In genomic region chr1:198549863-198550262, GRCh38 we compare ENCODE assay signal across 10 cellular contexts. TPM values are rescaled to one million over a fixed set of nuclear protein-coding genes. Genes with fewer than 3 reads are reported as not detected.
DNase-seq lines count a peak whose midpoint lies in the region; ATAC-seq and TF ChIP-seq lines count a peak whose summit lies in the region.
"Had no signal": no experiment of that assay in that cellular context is flagged by ENCODE, and none has a peak within 500 bp of the region (broad histone marks: within the 10 kb centered on the region; RNA-seq: fewer than 3 reads in every experiment).

No MANE protein-coding gene starts in this region.

- no peak overlapping the region for H3K27ac ChIP-seq in breast epithelium

- TF ChIP-seq POLR2A in breast epithelium (IDR thresholded peaks at IDR 0.05): no peak

- intact Hi-C loops in breast epithelium (cut with DNase I; ENCODE audit: low total_unique reads): loop anchor here (2.0 to 10.0 kb wide), 2 partner anchors 77 to 885 kb away; no protein-coding TSS in a partner anchor

- no peaks in the 10 kb centered on the region for H3K9me3 ChIP-seq in breast epithelium

- H3K4me1 ChIP-seq in breast epithelium: no peaks in the 10 kb centered on the region

- ATAC-seq in GM18907 (IDR thresholded peaks at IDR 0.05; ENCODE audit: unreplicated experiment) (peak; percentile 86), HG02623 (IDR thresholded peaks at IDR 0.05; ENCODE audit: unreplicated experiment) (peak; percentile 88), HG03558 (IDR thresholded peaks at IDR 0.05; ENCODE audit: extremely low read depth, unreplicated experiment) (peak; percentile 69), omental fat pad (ENCODE audit: low FRiP score) (no peak)

- H3K27me3 ChIP-seq in breast epithelium: no peaks in the 10 kb centered on the region

- H3K36me3 ChIP-seq in breast epithelium: no peaks in the 10 kb centered on the region

- TF ChIP-seq CTCF in omental fat pad (IDR thresholded peaks at IDR 0.05): no peak
- TF ChIP-seq CTCF in breast epithelium (IDR thresholded peaks at IDR 0.05): no peak

- DNase-seq in CD1c-positive myeloid dendritic cell (ENCODE audit: extremely low spot score) (peak; percentile 80), omental fat pad (ENCODE audit: low spot score) (no peak), GOT3 (lab: John Stamatoyannopoulos, UW) (no peak), iPS-NIHi7 (ENCODE audit: extremely low spot score) (no peak), breast epithelium (ENCODE audit: low spot score in 2 of 2) (no peak)
- DNase-seq: AML-193, nucleus accumbens had no signal

- no peak overlapping the region for H3K4me3 ChIP-seq in breast epithelium

RNA-seq across cellular contexts. Expression of gene ATP6V1G3, which starts 9.4 kb away (rescaled TPM):
- total RNA-seq in omental fat pad: not detected
- total RNA-seq in breast epithelium: not detected
